Comparison of ENCODE assay signal across 25 cellular contexts in genomic region chrX:25130619-25131018, GRCh38.
"Had no signal": no experiment of that assay in that cellular context is flagged by ENCODE, and none has a peak within 500 bp of the region (broad histone marks: within the 10 kb centered on the region; RNA-seq: fewer than 3 reads in every experiment).

No MANE protein-coding gene starts in this region.

- H3K4me2 ChIP-seq: KMS-11, PC-9 had no signal

- H3K36me3 ChIP-seq: Peyer's patch, SJCRH30 had no signal

- H3K4me1 ChIP-seq: Peyer's patch had no signal

- H3K27me3 ChIP-seq: Peyer's patch, SJCRH30 had no signal

- DNase-seq: Kasumi-1, MM.1S, NCI-H1092 treated with DMSO at 0.1 percent for 48 hours, NCI-H1436, NCI-H187, NCI-H2029, NCI-H2081 treated with DMSO at 0.1 percent for 48 hours, NCI-H2171, NCI-H226, NCI-H446, NCI-H510A, NCI-H524 treated with DMSO at 0.1 percent for 48 hours, NCI-H69, NCI-H774, OCI-M1, PC-9, Peyer's patch, SHP77 treated with DMSO at 0.1 percent for 48 hours, SJCRH30 had no signal

- H3K27ac ChIP-seq: HL-60, KMS-11, PC-9, Peyer's patch, SJCRH30 had no signal

- FAIRE-seq: HTR-8/SVneo, K562 had no signal

- H3K9ac ChIP-seq: KMS-11 had no signal

- H3K4me3 ChIP-seq: K562, PC-9, Peyer's patch, SJCRH30 had no signal

- H3K9me3 ChIP-seq: Peyer's patch, SJCRH30 had no signal

- ATAC-seq: K562, Right ventricle myocardium inferior, SK-N-SH treated with all-trans-retinoic acid at 6 μM for 48 hours had no signal

- H2AFZ ChIP-seq: PC-9 had no signal
